Comparison of ENCODE assay signal across 1 cellular context in genomic region chr14:88515499-88516221, GRCh38.
TF ChIP-seq lines count a peak whose summit lies in the region.

No MANE protein-coding gene starts in this region.

TF ChIP-seq in IMR-90, 13 proteins besides CTCF, POLR2A, EP300 and RAD21:
- TF ChIP-seq NFE2L2 (IDR thresholded peaks at IDR 0.05; ENCODE audit: low read depth, low read length) (no peak), BHLHE40 (IDR thresholded peaks at IDR 0.05; ENCODE audit: low read depth, low read length) (no peak), MAZ (IDR thresholded peaks at IDR 0.05; ENCODE audit: borderline replicate concordance, low read depth, low read length) (peak; percentile 75; the same call in 1 of the 2 replicates), MXI1 (IDR thresholded peaks at IDR 0.05; ENCODE audit: borderline replicate concordance, low read depth, low read length) (no peak)
